8 cellular contexts compared by ENCODE assay signal in genomic region chr6:89638320-89639195, GRCh38.
A peak's percentile ranks its signal among the peaks of the same experiment; 100 is the strongest.
DNase-seq lines count a peak whose midpoint lies in the region; ATAC-seq and TF ChIP-seq lines count a peak whose summit lies in the region.

Gene LYRM2 (minus strand): TSS chr6:89638747. CDS start chr6:89638716, 31 bp downstream.

- ATAC-seq in GM19035 (IDR thresholded peaks at IDR 0.05; ENCODE audit: unreplicated experiment): peak; percentile 98
- ATAC-seq in HG03354 (IDR thresholded peaks at IDR 0.05; ENCODE audit: poor library complexity, severe bottlenecking, unreplicated experiment): peak; percentile 98
- peak; percentile 94 to 96 for ATAC-seq in activated CD4-positive, CD25-positive, alpha-beta regulatory T cell treated with anti-CD3 and anti-CD28 coated beads, Interleukin-2, amount 50 U/mL, for 24 hours

- DNase-seq in AG10803 (ENCODE audit: low read depth): peak; percentile 91
- peak; percentile 73 for DNase-seq in NCI-H446 treated with DMSO at 0.1 percent for 48 hours (lab: John Stamatoyannopoulos, UW)
- DNase-seq in cerebellar cortex (ENCODE audit: low spot score): peak; percentile 94
- peak; percentile 96 for DNase-seq in islet precursor cell
- DNase-seq in stimulated activated CD4-positive, alpha-beta T cell treated with anti-CD3 and anti-CD28 coated beads, Interleukin-12 subunit alpha, Interleukin-12 subunit beta, amount 100 ng/mL, for 48 hours (ENCODE audit: low read depth in 2 of 3, low spot score in 1 of 3): peak; percentile 88 to 91 (median 89)

- 0 out of 2 replicates have a peak, but pooled peaks have one; percentile 7 for TF ChIP-seq CTCF in AG10803 (conservative IDR thresholded peaks at IDR 0.05; ENCODE audit: low read length)

- H3K4me3 ChIP-seq in AG10803 (ENCODE audit: low read length): peak within 1 kb of the TSS; percentile 91

Comparison
In these comparisons a context has a peak if more than half of its experiments do, and no peak if none do; other contexts are left out.
1. Peak in every context shown above with its lines: DNase-seq, ATAC-seq and H3K4me3 ChIP-seq.